1 cellular context compared by ENCODE assay signal in the genomic region with DNA sequence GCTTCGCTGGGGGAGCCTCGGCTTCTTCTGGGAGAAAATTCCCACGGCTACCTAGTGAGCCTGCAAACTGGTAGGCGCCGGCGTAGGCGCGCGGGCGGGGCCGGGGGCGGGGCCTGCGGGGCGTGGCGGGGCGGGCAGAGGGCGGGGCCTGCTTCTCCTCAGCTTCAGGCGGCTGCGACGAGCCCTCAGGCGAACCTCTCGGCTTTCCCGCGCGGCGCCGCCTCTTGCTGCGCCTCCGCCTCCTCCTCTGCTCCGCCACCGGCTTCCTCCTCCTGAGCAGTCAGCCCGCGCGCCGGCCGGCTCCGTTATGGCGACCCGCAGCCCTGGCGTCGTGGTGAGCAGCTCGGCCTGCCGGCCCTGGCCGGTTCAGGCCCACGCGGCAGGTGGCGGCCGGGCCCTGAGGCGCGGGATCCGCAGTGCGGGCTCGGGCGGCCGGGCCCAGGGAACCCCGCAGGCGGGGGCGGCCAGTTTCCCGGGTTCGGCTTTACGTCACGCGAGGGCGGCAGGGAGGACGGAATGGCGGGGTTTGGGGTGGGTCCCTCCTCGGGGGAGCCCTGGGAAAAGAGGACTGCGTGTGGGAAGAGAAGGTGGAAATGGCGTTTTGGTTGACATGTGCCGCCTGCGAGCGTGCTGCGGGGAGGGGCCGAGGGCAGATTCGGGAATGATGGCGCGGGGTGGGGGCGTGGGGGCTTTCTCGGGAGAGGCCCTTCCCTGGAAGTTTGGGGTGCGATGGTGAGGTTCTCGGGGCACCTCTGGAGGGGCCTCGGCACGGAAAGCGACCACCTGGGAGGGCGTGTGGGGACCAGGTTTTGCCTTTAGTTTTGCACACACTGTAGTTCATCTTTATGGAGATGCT.
TF ChIP-seq lines count a peak whose summit lies in the region.

A gene with protein sequence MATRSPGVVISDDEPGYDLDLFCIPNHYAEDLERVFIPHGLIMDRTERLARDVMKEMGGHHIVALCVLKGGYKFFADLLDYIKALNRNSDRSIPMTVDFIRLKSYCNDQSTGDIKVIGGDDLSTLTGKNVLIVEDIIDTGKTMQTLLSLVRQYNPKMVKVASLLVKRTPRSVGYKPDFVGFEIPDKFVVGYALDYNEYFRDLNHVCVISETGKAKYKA (plus strand): TSS at position 161 of the 856 bp plus-strand sequence. CDS start 147 bp downstream, at position 308.

TF ChIP-seq in HEK293, 187 proteins besides CTCF, POLR2A, EP300 and RAD21 (continued from another document and continues in another):
- TF ChIP-seq, protein P1, sequence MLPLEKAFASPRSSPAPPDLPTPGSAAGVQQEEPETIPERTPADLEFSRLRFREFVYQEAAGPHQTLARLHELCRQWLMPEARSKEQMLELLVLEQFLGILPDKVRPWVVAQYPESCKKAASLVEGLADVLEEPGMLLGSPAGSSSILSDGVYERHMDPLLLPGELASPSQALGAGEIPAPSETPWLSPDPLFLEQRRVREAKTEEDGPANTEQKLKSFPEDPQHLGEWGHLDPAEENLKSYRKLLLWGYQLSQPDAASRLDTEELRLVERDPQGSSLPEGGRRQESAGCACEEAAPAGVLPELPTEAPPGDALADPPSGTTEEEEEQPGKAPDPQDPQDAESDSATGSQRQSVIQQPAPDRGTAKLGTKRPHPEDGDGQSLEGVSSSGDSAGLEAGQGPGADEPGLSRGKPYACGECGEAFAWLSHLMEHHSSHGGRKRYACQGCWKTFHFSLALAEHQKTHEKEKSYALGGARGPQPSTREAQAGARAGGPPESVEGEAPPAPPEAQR (tag by site-specific recombination; IDR thresholded peaks at IDR 0.05): no peak
- no peak for TF ChIP-seq ZNF558 (tag by site-specific recombination; IDR thresholded peaks at IDR 0.05)
- no peak for TF ChIP-seq ZNF473 (tag by site-specific recombination; IDR thresholded peaks at IDR 0.05)
- no peak for TF ChIP-seq ZNF747 (tag by site-specific recombination; IDR thresholded peaks at IDR 0.05)
- TF ChIP-seq ZBTB21 (tag by site-specific recombination; IDR thresholded peaks at IDR 0.05): no peak
- TF ChIP-seq ZNF366 (tag by site-specific recombination; conservative IDR thresholded peaks at IDR 0.05): no peak
- TF ChIP-seq, protein P2, sequence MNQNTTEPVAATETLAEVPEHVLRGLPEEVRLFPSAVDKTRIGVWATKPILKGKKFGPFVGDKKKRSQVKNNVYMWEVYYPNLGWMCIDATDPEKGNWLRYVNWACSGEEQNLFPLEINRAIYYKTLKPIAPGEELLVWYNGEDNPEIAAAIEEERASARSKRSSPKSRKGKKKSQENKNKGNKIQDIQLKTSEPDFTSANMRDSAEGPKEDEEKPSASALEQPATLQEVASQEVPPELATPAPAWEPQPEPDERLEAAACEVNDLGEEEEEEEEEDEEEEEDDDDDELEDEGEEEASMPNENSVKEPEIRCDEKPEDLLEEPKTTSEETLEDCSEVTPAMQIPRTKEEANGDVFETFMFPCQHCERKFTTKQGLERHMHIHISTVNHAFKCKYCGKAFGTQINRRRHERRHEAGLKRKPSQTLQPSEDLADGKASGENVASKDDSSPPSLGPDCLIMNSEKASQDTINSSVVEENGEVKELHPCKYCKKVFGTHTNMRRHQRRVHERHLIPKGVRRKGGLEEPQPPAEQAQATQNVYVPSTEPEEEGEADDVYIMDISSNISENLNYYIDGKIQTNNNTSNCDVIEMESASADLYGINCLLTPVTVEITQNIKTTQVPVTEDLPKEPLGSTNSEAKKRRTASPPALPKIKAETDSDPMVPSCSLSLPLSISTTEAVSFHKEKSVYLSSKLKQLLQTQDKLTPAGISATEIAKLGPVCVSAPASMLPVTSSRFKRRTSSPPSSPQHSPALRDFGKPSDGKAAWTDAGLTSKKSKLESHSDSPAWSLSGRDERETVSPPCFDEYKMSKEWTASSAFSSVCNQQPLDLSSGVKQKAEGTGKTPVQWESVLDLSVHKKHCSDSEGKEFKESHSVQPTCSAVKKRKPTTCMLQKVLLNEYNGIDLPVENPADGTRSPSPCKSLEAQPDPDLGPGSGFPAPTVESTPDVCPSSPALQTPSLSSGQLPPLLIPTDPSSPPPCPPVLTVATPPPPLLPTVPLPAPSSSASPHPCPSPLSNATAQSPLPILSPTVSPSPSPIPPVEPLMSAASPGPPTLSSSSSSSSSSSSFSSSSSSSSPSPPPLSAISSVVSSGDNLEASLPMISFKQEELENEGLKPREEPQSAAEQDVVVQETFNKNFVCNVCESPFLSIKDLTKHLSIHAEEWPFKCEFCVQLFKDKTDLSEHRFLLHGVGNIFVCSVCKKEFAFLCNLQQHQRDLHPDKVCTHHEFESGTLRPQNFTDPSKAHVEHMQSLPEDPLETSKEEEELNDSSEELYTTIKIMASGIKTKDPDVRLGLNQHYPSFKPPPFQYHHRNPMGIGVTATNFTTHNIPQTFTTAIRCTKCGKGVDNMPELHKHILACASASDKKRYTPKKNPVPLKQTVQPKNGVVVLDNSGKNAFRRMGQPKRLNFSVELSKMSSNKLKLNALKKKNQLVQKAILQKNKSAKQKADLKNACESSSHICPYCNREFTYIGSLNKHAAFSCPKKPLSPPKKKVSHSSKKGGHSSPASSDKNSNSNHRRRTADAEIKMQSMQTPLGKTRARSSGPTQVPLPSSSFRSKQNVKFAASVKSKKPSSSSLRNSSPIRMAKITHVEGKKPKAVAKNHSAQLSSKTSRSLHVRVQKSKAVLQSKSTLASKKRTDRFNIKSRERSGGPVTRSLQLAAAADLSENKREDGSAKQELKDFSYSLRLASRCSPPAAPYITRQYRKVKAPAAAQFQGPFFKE (tag by site-specific recombination; IDR thresholded peaks at IDR 0.05; ENCODE audit: borderline replicate concordance): no peak
- no peak for TF ChIP-seq ZNF292 (tag by site-specific recombination; IDR thresholded peaks at IDR 0.05; ENCODE audit: borderline replicate concordance, low read depth)
- TF ChIP-seq ZNF530 (tag by site-specific recombination; IDR thresholded peaks at IDR 0.05; ENCODE audit: low read depth): no peak
- TF ChIP-seq ZNF501 (tag by site-specific recombination; IDR thresholded peaks at IDR 0.05): no peak
- TF ChIP-seq KLF8 (tag by site-specific recombination; IDR thresholded peaks at IDR 0.05): peak; percentile 58; the same call in 1 of the 2 replicates
- no peak for TF ChIP-seq ZNF549 (tag by site-specific recombination; IDR thresholded peaks at IDR 0.05)
- peak; percentile 56 for TF ChIP-seq KLF9 (tag by site-specific recombination; IDR thresholded peaks at IDR 0.05; ENCODE audit: low read depth)
- no peak for TF ChIP-seq MEIS1 (CRISPR knock-in tag; IDR thresholded peaks at IDR 0.05; ENCODE audit: borderline replicate concordance)
- peak; percentile 39; the same call in 1 of the 2 replicates for TF ChIP-seq GLIS2 (tag by site-specific recombination; IDR thresholded peaks at IDR 0.05)
- no peak for TF ChIP-seq WT1 (tag by site-specific recombination; IDR thresholded peaks at IDR 0.05)
- no peak for TF ChIP-seq ZBTB1 (tag by site-specific recombination; IDR thresholded peaks at IDR 0.05)
- no peak for TF ChIP-seq ZNF48 (tag by site-specific recombination; IDR thresholded peaks at IDR 0.05)
- TF ChIP-seq, protein P3, sequence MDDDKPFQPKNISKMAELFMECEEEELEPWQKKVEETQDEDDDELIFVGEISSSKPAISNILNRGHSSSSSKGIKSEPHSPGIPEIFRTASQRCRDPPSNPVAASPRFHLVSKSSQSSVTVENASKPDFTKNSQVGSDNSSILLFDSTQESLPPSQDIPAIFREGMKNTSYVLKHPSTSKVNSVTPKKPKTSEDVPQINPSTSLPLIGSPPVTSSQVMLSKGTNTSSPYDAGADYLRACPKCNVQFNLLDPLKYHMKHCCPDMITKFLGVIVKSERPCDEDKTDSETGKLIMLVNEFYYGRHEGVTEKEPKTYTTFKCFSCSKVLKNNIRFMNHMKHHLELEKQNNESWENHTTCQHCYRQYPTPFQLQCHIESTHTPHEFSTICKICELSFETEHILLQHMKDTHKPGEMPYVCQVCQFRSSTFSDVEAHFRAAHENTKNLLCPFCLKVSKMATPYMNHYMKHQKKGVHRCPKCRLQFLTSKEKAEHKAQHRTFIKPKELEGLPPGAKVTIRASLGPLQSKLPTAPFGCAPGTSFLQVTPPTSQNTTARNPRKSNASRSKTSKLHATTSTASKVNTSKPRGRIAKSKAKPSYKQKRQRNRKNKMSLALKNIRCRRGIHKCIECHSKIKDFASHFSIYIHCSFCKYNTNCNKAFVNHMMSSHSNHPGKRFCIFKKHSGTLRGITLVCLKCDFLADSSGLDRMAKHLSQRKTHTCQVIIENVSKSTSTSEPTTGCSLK (tag by site-specific recombination; IDR thresholded peaks at IDR 0.05): no peak
- no peak for TF ChIP-seq RBAK (tag by site-specific recombination; IDR thresholded peaks at IDR 0.05)
- no peak for TF ChIP-seq ZNF140 (tag by site-specific recombination; IDR thresholded peaks at IDR 0.05)
- TF ChIP-seq ZNF629 (tag by site-specific recombination; IDR thresholded peaks at IDR 0.05): 0 out of 2 replicates have a peak, but pooled peaks have one; percentile 24
- TF ChIP-seq, protein P4, sequence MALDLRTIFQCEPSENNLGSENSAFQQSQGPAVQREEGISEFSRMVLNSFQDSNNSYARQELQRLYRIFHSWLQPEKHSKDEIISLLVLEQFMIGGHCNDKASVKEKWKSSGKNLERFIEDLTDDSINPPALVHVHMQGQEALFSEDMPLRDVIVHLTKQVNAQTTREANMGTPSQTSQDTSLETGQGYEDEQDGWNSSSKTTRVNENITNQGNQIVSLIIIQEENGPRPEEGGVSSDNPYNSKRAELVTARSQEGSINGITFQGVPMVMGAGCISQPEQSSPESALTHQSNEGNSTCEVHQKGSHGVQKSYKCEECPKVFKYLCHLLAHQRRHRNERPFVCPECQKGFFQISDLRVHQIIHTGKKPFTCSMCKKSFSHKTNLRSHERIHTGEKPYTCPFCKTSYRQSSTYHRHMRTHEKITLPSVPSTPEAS (tag by site-specific recombination; IDR thresholded peaks at IDR 0.05): peak; percentile 31; the same call in 1 of the 2 replicates
- TF ChIP-seq ZNF157 (tag by site-specific recombination; IDR thresholded peaks at IDR 0.05): no peak
- TF ChIP-seq, protein P5, sequence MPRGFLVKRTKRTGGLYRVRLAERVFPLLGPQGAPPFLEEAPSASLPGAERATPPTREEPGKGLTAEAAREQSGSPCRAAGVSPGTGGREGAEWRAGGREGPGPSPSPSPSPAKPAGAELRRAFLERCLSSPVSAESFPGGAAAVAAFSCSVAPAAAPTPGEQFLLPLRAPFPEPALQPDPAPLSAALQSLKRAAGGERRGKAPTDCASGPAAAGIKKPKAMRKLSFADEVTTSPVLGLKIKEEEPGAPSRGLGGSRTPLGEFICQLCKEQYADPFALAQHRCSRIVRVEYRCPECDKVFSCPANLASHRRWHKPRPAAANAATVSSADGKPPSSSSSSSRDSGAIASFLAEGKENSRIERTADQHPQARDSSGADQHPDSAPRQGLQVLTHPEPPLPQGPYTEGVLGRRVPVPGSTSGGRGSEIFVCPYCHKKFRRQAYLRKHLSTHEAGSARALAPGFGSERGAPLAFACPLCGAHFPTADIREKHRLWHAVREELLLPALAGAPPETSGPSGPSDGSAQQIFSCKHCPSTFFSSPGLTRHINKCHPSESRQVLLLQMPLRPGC (tag by site-specific recombination; IDR thresholded peaks at IDR 0.05): no peak
- TF ChIP-seq, protein P6, sequence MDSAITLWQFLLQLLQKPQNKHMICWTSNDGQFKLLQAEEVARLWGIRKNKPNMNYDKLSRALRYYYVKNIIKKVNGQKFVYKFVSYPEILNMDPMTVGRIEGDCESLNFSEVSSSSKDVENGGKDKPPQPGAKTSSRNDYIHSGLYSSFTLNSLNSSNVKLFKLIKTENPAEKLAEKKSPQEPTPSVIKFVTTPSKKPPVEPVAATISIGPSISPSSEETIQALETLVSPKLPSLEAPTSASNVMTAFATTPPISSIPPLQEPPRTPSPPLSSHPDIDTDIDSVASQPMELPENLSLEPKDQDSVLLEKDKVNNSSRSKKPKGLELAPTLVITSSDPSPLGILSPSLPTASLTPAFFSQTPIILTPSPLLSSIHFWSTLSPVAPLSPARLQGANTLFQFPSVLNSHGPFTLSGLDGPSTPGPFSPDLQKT (IDR thresholded peaks at IDR 0.05; ENCODE audit: borderline replicate concordance, low read depth, low read length): no peak
- TF ChIP-seq ZSCAN30 (tag by site-specific recombination; IDR thresholded peaks at IDR 0.05): 0 out of 2 replicates have a peak, but pooled peaks have one; percentile 17
- TF ChIP-seq ZNF174 (tag by site-specific recombination; IDR thresholded peaks at IDR 0.05): no peak
- no peak for TF ChIP-seq ZSCAN16 (tag by site-specific recombination; IDR thresholded peaks at IDR 0.05)
- TF ChIP-seq ZNF830 (tag by site-specific recombination; IDR thresholded peaks at IDR 0.05; ENCODE audit: low read depth): no peak
- no peak for TF ChIP-seq OSR2 (tag by site-specific recombination; IDR thresholded peaks at IDR 0.05)
- TF ChIP-seq, protein P7, sequence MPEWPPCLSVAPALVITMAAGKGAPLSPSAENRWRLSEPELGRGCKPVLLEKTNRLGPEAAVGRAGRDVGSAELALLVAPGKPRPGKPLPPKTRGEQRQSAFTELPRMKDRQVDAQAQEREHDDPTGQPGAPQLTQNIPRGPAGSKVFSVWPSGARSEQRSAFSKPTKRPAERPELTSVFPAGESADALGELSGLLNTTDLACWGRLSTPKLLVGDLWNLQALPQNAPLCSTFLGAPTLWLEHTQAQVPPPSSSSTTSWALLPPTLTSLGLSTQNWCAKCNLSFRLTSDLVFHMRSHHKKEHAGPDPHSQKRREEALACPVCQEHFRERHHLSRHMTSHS (tag by site-specific recombination; IDR thresholded peaks at IDR 0.05): no peak
- TF ChIP-seq, protein P8, sequence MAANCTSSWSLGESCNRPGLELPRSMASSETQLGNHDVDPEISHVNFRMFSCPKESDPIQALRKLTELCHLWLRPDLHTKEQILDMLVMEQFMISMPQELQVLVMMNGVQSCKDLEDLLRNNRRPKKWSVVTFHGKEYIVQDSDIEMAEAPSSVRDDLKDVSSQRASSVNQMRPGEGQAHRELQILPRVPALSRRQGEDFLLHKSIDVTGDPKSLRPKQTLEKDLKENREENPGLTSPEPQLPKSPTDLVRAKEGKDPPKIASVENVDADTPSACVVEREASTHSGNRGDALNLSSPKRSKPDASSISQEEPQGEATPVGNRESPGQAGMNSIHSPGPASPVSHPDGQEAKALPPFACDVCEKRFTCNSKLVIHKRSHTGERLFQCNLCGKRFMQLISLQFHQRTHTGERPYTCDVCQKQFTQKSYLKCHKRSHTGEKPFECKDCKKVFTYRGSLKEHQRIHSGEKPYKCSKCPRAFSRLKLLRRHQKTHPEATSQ (tag by site-specific recombination; IDR thresholded peaks at IDR 0.05): no peak
- TF ChIP-seq ZNF792 (tag by site-specific recombination; IDR thresholded peaks at IDR 0.05): no peak
- TF ChIP-seq, protein P9, sequence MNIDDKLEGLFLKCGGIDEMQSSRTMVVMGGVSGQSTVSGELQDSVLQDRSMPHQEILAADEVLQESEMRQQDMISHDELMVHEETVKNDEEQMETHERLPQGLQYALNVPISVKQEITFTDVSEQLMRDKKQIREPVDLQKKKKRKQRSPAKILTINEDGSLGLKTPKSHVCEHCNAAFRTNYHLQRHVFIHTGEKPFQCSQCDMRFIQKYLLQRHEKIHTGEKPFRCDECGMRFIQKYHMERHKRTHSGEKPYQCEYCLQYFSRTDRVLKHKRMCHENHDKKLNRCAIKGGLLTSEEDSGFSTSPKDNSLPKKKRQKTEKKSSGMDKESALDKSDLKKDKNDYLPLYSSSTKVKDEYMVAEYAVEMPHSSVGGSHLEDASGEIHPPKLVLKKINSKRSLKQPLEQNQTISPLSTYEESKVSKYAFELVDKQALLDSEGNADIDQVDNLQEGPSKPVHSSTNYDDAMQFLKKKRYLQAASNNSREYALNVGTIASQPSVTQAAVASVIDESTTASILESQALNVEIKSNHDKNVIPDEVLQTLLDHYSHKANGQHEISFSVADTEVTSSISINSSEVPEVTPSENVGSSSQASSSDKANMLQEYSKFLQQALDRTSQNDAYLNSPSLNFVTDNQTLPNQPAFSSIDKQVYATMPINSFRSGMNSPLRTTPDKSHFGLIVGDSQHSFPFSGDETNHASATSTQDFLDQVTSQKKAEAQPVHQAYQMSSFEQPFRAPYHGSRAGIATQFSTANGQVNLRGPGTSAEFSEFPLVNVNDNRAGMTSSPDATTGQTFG (tag by site-specific recombination; IDR thresholded peaks at IDR 0.05; ENCODE audit: borderline replicate concordance): no peak
